In genomic region chr20:59996112-59996511, GRCh38 we compare ENCODE assay signal across 18 cellular contexts. TPM values are rescaled to one million over a fixed set of nuclear protein-coding genes. Genes with fewer than 3 reads are reported as not detected.
A peak's percentile ranks its signal among the peaks of the same experiment; 100 is the strongest.
DNase-seq lines count a peak whose midpoint lies in the region; ATAC-seq and TF ChIP-seq lines count a peak whose summit lies in the region.
"Had no signal": no experiment of that assay in that cellular context is flagged by ENCODE, and none has a peak within 500 bp of the region (broad histone marks: within the 10 kb centered on the region; RNA-seq: fewer than 3 reads in every experiment).

No MANE protein-coding gene starts in this region.

- no peaks in the 10 kb centered on the region for H3K9me3 Mint-ChIP-seq in type B pancreatic cell
- H3K9me3 Mint-ChIP-seq: CD4-positive, alpha-beta T cell had no signal

- no peaks in the 10 kb centered on the region for H3K36me3 ChIP-seq in left ventricle myocardium inferior
- H3K36me3 ChIP-seq: HAP-1 had no signal

- H3K4me1 ChIP-seq in left ventricle myocardium inferior, result peaks cover 27% of the 10 kb centered on the region
- peaks cover 10% of the 10 kb centered on the region for H3K4me1 ChIP-seq in foreskin keratinocyte
- H3K4me1 ChIP-seq: HAP-1 had no signal

- H3K27me3 ChIP-seq in left ventricle myocardium inferior (ENCODE audit: low read depth) (no peaks in the 10 kb centered on the region), foreskin keratinocyte (no peaks in the 10 kb centered on the region)

- intact Hi-C loops in left ventricle myocardium superior (cut with micrococcal nuclease), result no loop called here
- intact Hi-C loops in left ventricle myocardium inferior (cut with micrococcal nuclease), result no loop called here

- no peaks in the 10 kb centered on the region for H3K9me3 ChIP-seq in left ventricle myocardium inferior (replicated peaks)
- H3K9me3 ChIP-seq: A549, Caco-2, HAP-1 had no signal

- no peak overlapping the region for H3K4me3 ChIP-seq in left ventricle myocardium inferior
- H3K4me3 ChIP-seq: A549, HAP-1 had no signal

- H3K4me3 Mint-ChIP-seq in type B pancreatic cell, result no peak overlapping the region
- H3K4me3 Mint-ChIP-seq: CD4-positive, alpha-beta T cell had no signal

- ATAC-seq in left ventricle myocardium superior (peak; percentile 66), foreskin keratinocyte (no peak)
- ATAC-seq: A549 had no signal

- peaks cover 10% of the 10 kb centered on the region for H3K4me1 Mint-ChIP-seq in type B pancreatic cell (ENCODE audit: unreplicated experiment)

- peaks cover 9% of the 10 kb centered on the region for H3K27me3 Mint-ChIP-seq in type B pancreatic cell

- peak; percentile 40 for DNase-seq in DMS53 (lab: John Stamatoyannopoulos, UW)
- DNase-seq in DMS53 treated with DMSO at 0.1 percent for 48 hours (lab: John Stamatoyannopoulos, UW; ENCODE audit: unreplicated experiment), result no peak
- no peak for DNase-seq in left ventricle myocardium superior
- DNase-seq in left ventricle myocardium inferior, result no peak
- peak in 1 of 2 donors; percentile 15 for DNase-seq in foreskin keratinocyte
- DNase-seq in type B pancreatic cell (ENCODE audit: extremely low spot score, unreplicated experiment), result no peak
- DNase-seq in activated CD8-positive, alpha-beta memory T cell treated with anti-CD3 and anti-CD28 coated beads for 24 hours, result no peak
- DNase-seq in NCI-H2227 treated with DMSO at 0.1 percent for 48 hours (lab: John Stamatoyannopoulos, UW), result no peak
- DNase-seq: AML-193; Caco-2; CD4-positive, alpha-beta T cell; DMS79 treated with DMSO at 0.1 percent for 48 hours; GF-D8; IMR-90 had no signal

- no peak for TF ChIP-seq CTCF in left ventricle myocardium inferior (IDR thresholded peaks at IDR 0.05; ENCODE audit: borderline replicate concordance)
- TF ChIP-seq CTCF in foreskin keratinocyte (conservative IDR thresholded peaks at IDR 0.05), result no peak
- TF ChIP-seq CTCF in type B pancreatic cell (conservative IDR thresholded peaks at IDR 0.05), result no peak

- no peaks in the 10 kb centered on the region for H3K36me3 Mint-ChIP-seq in type B pancreatic cell

- H3K27ac ChIP-seq in left ventricle myocardium inferior (replicated peaks) (no peak overlapping the region), foreskin keratinocyte (peak overlapping the region; percentile 70)
- H3K27ac ChIP-seq: 22Rv1, A549, C4-2B had no signal

- peak overlapping the region; percentile 74 for H3K27ac Mint-ChIP-seq in type B pancreatic cell
- H3K27ac Mint-ChIP-seq: CD4-positive, alpha-beta T cell had no signal

RNA-seq across cellular contexts. Expression of gene CDH26, which starts 37.9 kb away (rescaled TPM):
- total RNA-seq in left ventricle myocardium superior, result 1.6 TPM
- 1.3 TPM for total RNA-seq in left ventricle myocardium inferior
- total RNA-seq in foreskin keratinocyte, result 1.1 and 1.2 TPM in 2 replicates
- polyA plus RNA-seq in foreskin keratinocyte, result 0.74 and 0.99 TPM in 2 replicates
- 3.6 and 6.9 TPM in 2 replicates for total RNA-seq in type B pancreatic cell (ENCODE audit: low replicate concordance)
- total RNA-seq: IMR-90 had no signal
- polyA plus RNA-seq: IMR-90 had no signal

RNA-seq across cellular contexts. Expression of gene FAM217B, which starts 55.9 kb away (rescaled TPM):
- total RNA-seq in left ventricle myocardium superior (37.6 TPM), left ventricle myocardium inferior (37.4 TPM), foreskin keratinocyte (13.7 and 14.7 TPM in 2 replicates), type B pancreatic cell (ENCODE audit: low replicate concordance) (13.8 and 27.6 TPM in 2 replicates)
- 4.1 and 5.5 TPM in 2 replicates for polyA plus RNA-seq in foreskin keratinocyte

RNA-seq across cellular contexts. Expression of gene PPP1R3D, which starts 56.0 kb away (rescaled TPM):
- total RNA-seq in left ventricle myocardium superior (13.7 TPM), left ventricle myocardium inferior (11.4 TPM), foreskin keratinocyte (7.6 and 7.8 TPM in 2 replicates), type B pancreatic cell (ENCODE audit: low replicate concordance) (6.4 and 7.6 TPM in 2 replicates)
- 2.7 and 4.1 TPM in 2 replicates for polyA plus RNA-seq in foreskin keratinocyte
